18 cellular contexts compared by ENCODE assay signal in genomic region chr11:134658481-134659080, GRCh38.
DNase-seq lines count a peak whose midpoint lies in the region; ATAC-seq and TF ChIP-seq lines count a peak whose summit lies in the region.
"Had no signal": no experiment of that assay in that cellular context is flagged by ENCODE, and none has a peak within 500 bp of the region (broad histone marks: within the 10 kb centered on the region; RNA-seq: fewer than 3 reads in every experiment).

No MANE protein-coding gene starts in this region.

- no peak overlapping the region for H3K9ac ChIP-seq in colonic mucosa (ENCODE audit: low read depth in 2 of 2, low read length in 2 of 2)

- H3K9me3 ChIP-seq in colonic mucosa (no peaks in the 10 kb centered on the region), stomach (peaks cover 0 to 10% (median 2%) of the 10 kb centered on the region in 4 donors)
- H3K9me3 ChIP-seq: BE2C had no signal

- no peak for TF ChIP-seq POLR2A in stomach (IDR thresholded peaks at IDR 0.05)

- DNase-seq in activated CD8-positive, alpha-beta memory T cell treated with anti-CD3 and anti-CD28 coated beads for 24 hours: peak; percentile 28
- no peak for DNase-seq in activated CD8-positive, alpha-beta memory T cell treated with anti-CD3 and anti-CD28 coated beads, Interleukin-2, amount 50 U/mL, for 48 hours
- peak; percentile 6 for DNase-seq in colonic mucosa
- peak; percentile 47 for DNase-seq in mesenteric fat pad (ENCODE audit: low spot score)
- peak; percentile 20 for DNase-seq in stomach
- no peak for DNase-seq in effector CD8-positive, alpha-beta T cell (lab: John Stamatoyannopoulos, UW)
- DNase-seq: 8988T; BE2C; Calu3; CD4-positive, alpha-beta memory T cell; H9; NCI-H1417; NCI-H187 treated with DMSO at 0.1 percent for 48 hours; NCI-H446; NCI-H69; NK-92 treated with Interleukin-12 subunit alpha and Interleukin-12 subunit beta, amount 100 ng/mL, for 24 hours had no signal

- H3K36me3 ChIP-seq in colonic mucosa (no peaks in the 10 kb centered on the region), stomach (no peaks in the 10 kb centered on the region)
- H3K36me3 ChIP-seq: BE2C had no signal

- intact Hi-C loops in colonic mucosa (cut with DNase I) (no loop called here), stomach (cut with DNase I; ENCODE audit: low total_unique reads) (no loop called here)

- TF ChIP-seq CTCF in colonic mucosa (IDR thresholded peaks at IDR 0.05) (no peak), stomach (IDR thresholded peaks at IDR 0.05) (no peak)

- no peaks in the 10 kb centered on the region for H3K27me3 ChIP-seq in colonic mucosa
- H3K27me3 ChIP-seq in stomach: peaks cover 0 to 31% (median 0%) of the 10 kb centered on the region in 3 donors
- H3K27me3 ChIP-seq: BE2C had no signal

- H3K4me1 ChIP-seq in colonic mucosa (no peaks in the 10 kb centered on the region), stomach (no peaks in the 10 kb centered on the region)
- H3K4me1 ChIP-seq: BE2C had no signal

- TF ChIP-seq EP300 in stomach (IDR thresholded peaks at IDR 0.05): no peak

- 70 to 85% (median 80%) methylated on average over 4 of the region's 4 CpGs for WGBS in stomach, 5 donors

- H3K27ac ChIP-seq in colonic mucosa (no peak overlapping the region), stomach (no peak overlapping the region)

- ATAC-seq in GM21367 (IDR thresholded peaks at IDR 0.05; ENCODE audit: unreplicated experiment) (no peak), HG03469 (IDR thresholded peaks at IDR 0.05; ENCODE audit: unreplicated experiment) (no peak)

- H3K4me3 ChIP-seq in colonic mucosa (no peak overlapping the region), stomach (no peak overlapping the region)

Comparison
In these comparisons a context has a peak if more than half of its experiments do, and no peak if none do; other contexts are left out.
1. DNase-seq: peak in activated CD8-positive, alpha-beta memory T cell treated with anti-CD3 and anti-CD28 coated beads for 24 hours (single experiment), colonic mucosa (single experiment), mesenteric fat pad (single experiment) and stomach (single experiment); none in activated CD8-positive, alpha-beta memory T cell treated with anti-CD3 and anti-CD28 coated beads, Interleukin-2, amount 50 U/mL, for 48 hours (single experiment) and effector CD8-positive, alpha-beta T cell (single experiment).